ENCODE assay signal across 8 cellular contexts in the genomic region with DNA sequence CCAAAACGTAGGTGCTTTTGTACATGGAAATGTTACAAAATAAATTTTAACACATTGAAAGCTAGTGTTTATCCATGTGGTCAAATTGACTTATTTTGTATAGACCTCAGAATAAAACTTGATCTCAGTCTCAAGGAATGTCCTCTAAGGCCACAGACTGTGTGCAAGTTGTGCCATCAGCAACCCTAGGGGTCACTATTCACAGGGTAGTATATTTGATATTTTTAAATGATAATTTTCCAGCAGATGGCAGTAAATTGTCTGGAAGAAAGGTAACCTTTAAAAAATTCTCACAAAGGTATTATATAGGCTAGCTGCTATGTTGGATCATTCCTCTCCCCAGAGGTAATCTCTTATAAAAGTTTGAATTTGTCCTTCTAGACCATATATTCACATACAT. TPM values are rescaled to one million over a fixed set of nuclear protein-coding genes. Genes with fewer than 3 reads are reported as not detected.
DNase-seq lines count a peak whose midpoint lies in the region; ATAC-seq and TF ChIP-seq lines count a peak whose summit lies in the region.

No MANE protein-coding gene starts in this region.

- intact Hi-C loops in Caco-2 (cut with micrococcal nuclease; ENCODE audit: unreplicated experiment) = loop anchor here (5.0 kb wide), 1 partner anchor 89 kb away; no protein-coding TSS in a partner anchor

- TF ChIP-seq CTCF in Caco-2 (IDR thresholded peaks at IDR 0.05; ENCODE audit: insufficient read depth in 1 of 2, low read depth in 1 of 2, low read length in 1 of 2, severe bottlenecking in 1 of 2, unreplicated experiment in 1 of 2) (peak; percentile 24 to 35), kidney epithelial cell (IDR thresholded peaks at IDR 0.05; ENCODE audit: insufficient read depth, low read length, poor library complexity, severe bottlenecking) (peak; percentile 44), suprapubic skin (IDR thresholded peaks at IDR 0.05) (no peak)

- no peaks in the 10 kb centered on the region for H3K4me1 Mint-ChIP-seq in Caco-2 (ENCODE audit: low read depth, unreplicated experiment)

- BruUV-seq in Caco-2 (replicated peaks; lab: Mats Ljungman, UMichigan) = no TSS peak

- POLR2A ChIA-PET in Caco-2 (lab: Charles Lee) = no interaction called here

- no peaks in the 10 kb centered on the region for H3K27me3 ChIP-seq in Caco-2 (replicated peaks; ENCODE audit: control insufficient read depth, insufficient read depth, low read length)
- H3K27me3 ChIP-seq in kidney epithelial cell (ENCODE audit: control insufficient read depth, insufficient read depth, low read length) = no peaks in the 10 kb centered on the region
- no peaks in the 10 kb centered on the region for H3K27me3 ChIP-seq in suprapubic skin

- H3K27ac ChIP-seq in suprapubic skin = no peak overlapping the region

- no peak overlapping the region for H3K27ac Mint-ChIP-seq in Caco-2 (ENCODE audit: unreplicated experiment)

- H3K4me3 Mint-ChIP-seq in Caco-2 (ENCODE audit: unreplicated experiment) = no peak overlapping the region

- peak; percentile 43 for ATAC-seq in HG02678 (IDR thresholded peaks at IDR 0.05; ENCODE audit: unreplicated experiment)
- ATAC-seq in GM21737 (IDR thresholded peaks at IDR 0.05; ENCODE audit: unreplicated experiment) = no peak

- CTCF ChIA-PET in Caco-2 (lab: Charles Lee) = no interaction called here

- no peak for TF ChIP-seq POLR2A in suprapubic skin (IDR thresholded peaks at IDR 0.05)

- H3K4me1 ChIP-seq in Caco-2 (no peaks in the 10 kb centered on the region), suprapubic skin (no peaks in the 10 kb centered on the region)

- WGBS in suprapubic skin = 19% methylated on average over 1 of the region's 1 CpG

- no peaks in the 10 kb centered on the region for H3K9me3 Mint-ChIP-seq in Caco-2 (ENCODE audit: unreplicated experiment)

- no peaks in the 10 kb centered on the region for H3K36me3 ChIP-seq in Caco-2 (ENCODE audit: control insufficient read depth, insufficient read depth, low read length)
- no peaks in the 10 kb centered on the region for H3K36me3 ChIP-seq in kidney epithelial cell (ENCODE audit: control insufficient read depth, insufficient read depth, low read length)
- H3K36me3 ChIP-seq in suprapubic skin = no peaks in the 10 kb centered on the region

- H3K27me3 Mint-ChIP-seq in Caco-2 (ENCODE audit: insufficient read depth, unreplicated experiment) = no peaks in the 10 kb centered on the region

- no peak overlapping the region for H3K4me3 ChIP-seq in Caco-2 (ENCODE audit: low read depth, low read length)
- H3K4me3 ChIP-seq in kidney epithelial cell (ENCODE audit: low read depth, low read length) = no peak overlapping the region
- H3K4me3 ChIP-seq in suprapubic skin = no peak overlapping the region

- H3K36me3 Mint-ChIP-seq in Caco-2 (ENCODE audit: insufficient read depth, unreplicated experiment) = no peaks in the 10 kb centered on the region

- TF ChIP-seq EP300 in suprapubic skin (IDR thresholded peaks at IDR 0.05) = no peak

- DNase-seq in Caco-2 (no peak), SK-MEL-5 (ENCODE audit: low read depth, low spot score) (peak; percentile 73), kidney epithelial cell (ENCODE audit: low read depth) (no peak), SK-N-DZ (ENCODE audit: low spot score) (no peak), suprapubic skin (ENCODE audit: low spot score in 2 of 2) (no peak), NCI-H446 (lab: John Stamatoyannopoulos, UW) (no peak)

- H3K9me3 ChIP-seq in Caco-2 = no peaks in the 10 kb centered on the region
- no peaks in the 10 kb centered on the region for H3K9me3 ChIP-seq in suprapubic skin

- in situ Hi-C loops in SK-MEL-5 (cut with HindIII; ENCODE audit: low pct_unique_long_range_greater_than_20kb, low sequenced_read_pairs) = no loop called here

RNA-seq across cellular contexts. Expression of gene SNX10, which starts 12.9 kb away (rescaled TPM):
- 7.6 and 8.8 TPM in 2 replicates for total RNA-seq in Caco-2 (2022)
- 203 and 210 TPM in 2 replicates for total RNA-seq in SK-MEL-5 (2014; rRNA removed; shearing (Covaris generic))
- polyA plus RNA-seq in SK-MEL-5 (2015; cell fraction: cytosol; rRNA removed) = 190 and 243 TPM in 2 replicates
- 103 and 134 TPM in 2 replicates for polyA plus RNA-seq in SK-MEL-5 (2015; cell fraction: nucleus; rRNA removed)
- 23.6 and 27.9 TPM in 2 replicates for total RNA-seq in kidney epithelial cell
- polyA plus RNA-seq in SK-N-DZ (2014; cell fraction: cytosol; rRNA removed) = 1.2 and 3.1 TPM in 2 replicates
- 1.6 TPM in 2 replicates for polyA plus RNA-seq in SK-N-DZ (2014; cell fraction: nucleus; rRNA removed)
- 1 to 10 TPM in 3 of 4 donors, under 1 TPM in 1; 0.87 to 5.2 (median 2.0) TPM for total RNA-seq in suprapubic skin

Comparison
In these comparisons a context has a peak if more than half of its experiments do, and no peak if none do; other contexts are left out.
1. CTCF ChIP-seq: peak in Caco-2 (2 of 2) and kidney epithelial cell (single experiment); none in suprapubic skin (0 of 2).